ENCODE assay signal across 19 cellular contexts in the genomic region with DNA sequence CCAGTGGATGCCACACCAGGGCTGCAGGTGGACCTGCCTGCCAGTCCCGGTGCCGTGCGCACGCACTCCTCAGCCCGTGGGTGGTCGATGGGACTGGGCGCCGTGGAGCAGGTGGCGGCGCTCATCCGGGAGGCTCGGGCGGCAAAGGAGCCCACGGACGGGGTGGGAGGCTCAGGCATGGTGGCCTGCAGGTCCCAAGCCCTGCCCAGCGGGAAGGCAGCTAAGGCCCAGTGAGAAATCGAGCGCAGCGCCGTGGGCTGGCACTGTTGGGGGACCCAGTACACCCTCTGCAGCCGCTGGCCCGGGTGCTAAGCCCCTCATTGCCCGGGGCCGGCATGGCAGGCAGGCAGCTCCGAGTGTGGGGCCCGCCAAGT.
DNase-seq lines count a peak whose midpoint lies in the region; ATAC-seq, FAIRE-seq and TF ChIP-seq lines count a peak whose summit lies in the region.
"Had no signal": no experiment of that assay in that cellular context is flagged by ENCODE, and none has a peak within 500 bp of the region (broad histone marks: within the 10 kb centered on the region; RNA-seq: fewer than 3 reads in every experiment).

No MANE protein-coding gene starts in this region.

- TF ChIP-seq CTCF in K562 (IDR thresholded peaks at IDR 0.05 in 2 of 3, conservative IDR thresholded peaks at IDR 0.05 in 1 of 3; ENCODE audit: insufficient read depth in 2 of 3, low read depth in 1 of 3, low read length in 3 of 3), result no peak
- TF ChIP-seq CTCF in HepG2 (CRISPR knock-in tag; IDR thresholded peaks at IDR 0.05), result no peak

- DNase-seq in NCI-H2227 treated with DMSO at 0.1 percent for 48 hours (lab: John Stamatoyannopoulos, UW) (peak; percentile 16), K562 (ENCODE audit: extremely low read depth in 1 of 4, low spot score in 3 of 4) (peak in 1 of 4 experiments; percentile 14), posterior vena cava (ENCODE audit: low spot score) (peak; percentile 77), ureter (ENCODE audit: low spot score) (peak; percentile 37), germinal center (ENCODE audit: low spot score) (no peak), HepG2 (ENCODE audit: low spot score) (no peak), KG1 (lab: John Stamatoyannopoulos, UW) (no peak)
- DNase-seq: CD4-positive, CD25-positive, alpha-beta regulatory T cell; CD8-positive, alpha-beta memory T cell; COR-L47; DMS 273 treated with DMSO at 0.1 percent for 48 hours; DMS53; DND-41; EL; GM23248 had no signal

- CTCF ChIA-PET in K562 (lab: Yijun Ruan, JAX; ENCODE audit: low intra/inter-chr PET ratio), result no interaction called here
- CTCF ChIA-PET in HepG2 (lab: Yijun Ruan, JAX; ENCODE audit: low intra/inter-chr PET ratio, low total read pairs), result no interaction called here

- peak overlapping the region; percentile 3; the same call in 1 of the 2 replicates for H3K4me2 ChIP-seq in K562 (ENCODE audit: insufficient read depth, low read length)
- no peak overlapping the region for H3K4me2 ChIP-seq in HepG2 (ENCODE audit: low read depth, low read length)
- H3K4me2 ChIP-seq: BLaER1 treated with 17β-estradiol and CSF1 and Interleukin-3, amounts not matched to agents 10 nM and 100 nM had no signal

- TF ChIP-seq EP300 in K562 (IDR thresholded peaks at IDR 0.05; ENCODE audit: low read length) (no peak), HepG2 (IDR thresholded peaks at IDR 0.05; ENCODE audit: low read depth in 2 of 2, low read length in 2 of 2) (no peak), HepG2 (CRISPR knock-in tag; IDR thresholded peaks at IDR 0.05; ENCODE audit: borderline replicate concordance) (no peak)

- H3K9ac ChIP-seq in K562 (ENCODE audit: insufficient read depth in 1 of 2, low read depth in 2 of 2, low read length in 2 of 2), result no peak overlapping the region
- H3K9ac ChIP-seq in HepG2 (ENCODE audit: insufficient read depth, low read depth, low read length), result no peak overlapping the region
- H3K9ac ChIP-seq: BLaER1 treated with 17β-estradiol and CSF1 and Interleukin-3, amounts not matched to agents 10 nM and 100 nM; GM23248 had no signal

- POLR2A ChIA-PET in K562 (lab: Yijun Ruan, JAX), result interaction anchor here (0.5 kb wide), 1 partner anchor 666 kb away, joined by 3 read pairs; no protein-coding TSS in a partner anchor
- POLR2A ChIA-PET in HepG2 (lab: Yijun Ruan, JAX), result no interaction called here

- no peaks in the 10 kb centered on the region; the same call in 1 of the 2 replicates for H3K9me3 ChIP-seq in K562 (replicated peaks; ENCODE audit: control insufficient read depth, insufficient read depth, low read depth, low read length)
- H3K9me3 ChIP-seq in HepG2 (ENCODE audit: low read length), result no peaks in the 10 kb centered on the region
- H3K9me3 ChIP-seq: HAP-1 had no signal

- H3K27ac ChIP-seq in K562 (ENCODE audit: extremely low read depth, low read depth, low read length) (no peak overlapping the region), HepG2 (ENCODE audit: extremely low read length, insufficient read depth, low read length) (no peak overlapping the region)
- H3K27ac ChIP-seq: BLaER1 treated with 17β-estradiol and CSF1 and Interleukin-3, amounts not matched to agents 10 nM and 100 nM; GM23248 had no signal

- no TSS peak for BruUV-seq in K562 (replicated peaks; lab: Mats Ljungman, UMichigan)
- BruUV-seq in HepG2 (replicated peaks; lab: Mats Ljungman, UMichigan), result no TSS peak

- peak overlapping the region; percentile 21; the same call in 1 of the 2 replicates for H3K4me3 ChIP-seq in K562
- H3K4me3 ChIP-seq in HepG2 (replicated peaks in 1 of 3; ENCODE audit: insufficient read depth in 1 of 3, low read depth in 2 of 3, low read length in 3 of 3), result no peak overlapping the region
- H3K4me3 ChIP-seq: BLaER1 treated with 17β-estradiol and CSF1 and Interleukin-3, amounts not matched to agents 10 nM and 100 nM; GM23248; HAP-1 had no signal

- no peak for TF ChIP-seq RAD21 in K562 (CRISPR knock-in tag; conservative IDR thresholded peaks at IDR 0.05 in 1 of 2, IDR thresholded peaks at IDR 0.05 in 1 of 2)
- TF ChIP-seq RAD21 in HepG2 (CRISPR knock-in tag; IDR thresholded peaks at IDR 0.05), result no peak

- peaks cover 0 to 4% of the 10 kb centered on the region in 2 experiments; a peak in 1 of 5 replicates for H3K4me1 ChIP-seq in K562 (replicated peaks in 1 of 2; ENCODE audit: control insufficient read depth in 2 of 2, insufficient read depth in 2 of 2, low read length in 2 of 2)
- no peaks in the 10 kb centered on the region for H3K4me1 ChIP-seq in HepG2 (ENCODE audit: insufficient read depth, low read length)
- H3K4me1 ChIP-seq: BLaER1 treated with 17β-estradiol and CSF1 and Interleukin-3, amounts not matched to agents 10 nM and 100 nM; HAP-1 had no signal

- in situ Hi-C loops in K562 (cut with MboI) (no loop called here), HepG2 (cut with HindIII; ENCODE audit: extremely low pct_ligation_motif_present, low pct_unique_long_range_greater_than_20kb) (no loop called here)

- no peaks in the 10 kb centered on the region for H3K27me3 ChIP-seq in K562 (ENCODE audit: control insufficient read depth in 2 of 2, insufficient read depth in 2 of 2, low read length in 2 of 2)
- H3K27me3 ChIP-seq in HepG2 (ENCODE audit: control insufficient read depth in 1 of 2, insufficient read depth in 2 of 2, low read length in 2 of 2), result no peaks in the 10 kb centered on the region
- H3K27me3 ChIP-seq: BLaER1 treated with 17β-estradiol and CSF1 and Interleukin-3, amounts not matched to agents 10 nM and 100 nM had no signal

- intact Hi-C loops in K562 (cut with micrococcal nuclease) (no loop called here), posterior vena cava (cut with DNase I) (no loop called here), HepG2 (cut with micrococcal nuclease; ENCODE audit: unreplicated experiment) (no loop called here)

- WGBS in K562 (ENCODE audit: insufficient coverage, low coverage, missing lambda C conversion rate), result 4% methylated on average over 22 of the region's 26 CpGs
- 100% methylated on average over 4 of the region's 26 CpGs for WGBS in HepG2 (ENCODE audit: low lambda C conversion rate)

- H3K79me2 ChIP-seq in K562 (ENCODE audit: control insufficient read depth, insufficient read depth, low read length), result peaks cover 6% of the 10 kb centered on the region; the same call in 2 of the 3 replicates
- no peaks in the 10 kb centered on the region for H3K79me2 ChIP-seq in HepG2 (ENCODE audit: insufficient read depth, low read length)

- FAIRE-seq in K562 (lab: Jason Lieb, UNC), result no peak
- FAIRE-seq in HepG2 (lab: Jason Lieb, UNC), result no peak
- FAIRE-seq: GM12891, GM18507 had no signal

- H2AFZ ChIP-seq in K562 (ENCODE audit: low read depth, low read length), result peak overlapping the region; percentile 47
- H2AFZ ChIP-seq in HepG2 (ENCODE audit: low read length), result no peak overlapping the region
- H2AFZ ChIP-seq: GM23248 had no signal

- H3K9me1 ChIP-seq in K562 (ENCODE audit: control insufficient read depth, insufficient read depth, low read length), result no peaks in the 10 kb centered on the region

- no peaks in the 10 kb centered on the region for H4K20me1 ChIP-seq in K562 (replicated peaks; ENCODE audit: control insufficient read depth, insufficient read depth, low read length)
- H4K20me1 ChIP-seq in HepG2 (ENCODE audit: insufficient read depth, low read length), result no peaks in the 10 kb centered on the region
- H4K20me1 ChIP-seq: BLaER1 treated with 17β-estradiol and CSF1 and Interleukin-3, amounts not matched to agents 10 nM and 100 nM had no signal

- no peak for ATAC-seq in K562
- no peak for ATAC-seq in HepG2

- H3K36me3 ChIP-seq in K562 (ENCODE audit: control insufficient read depth, insufficient read depth, low read length) (no peaks in the 10 kb centered on the region), HepG2 (replicated peaks in 1 of 2; ENCODE audit: control insufficient read depth in 1 of 2, insufficient read depth in 2 of 2, low read length in 2 of 2) (no peaks in the 10 kb centered on the region)
- H3K36me3 ChIP-seq: BLaER1 treated with 17β-estradiol and CSF1 and Interleukin-3, amounts not matched to agents 10 nM and 100 nM; HAP-1 had no signal

- TF ChIP-seq POLR2A in K562 (conservative IDR thresholded peaks at IDR 0.05), result no peak
- TF ChIP-seq POLR2A in HepG2 (IDR thresholded peaks at IDR 0.05; ENCODE audit: insufficient read depth in 1 of 2, low read depth in 2 of 2, low read length in 2 of 2), result no peak

TF ChIP-seq in K562, 482 proteins besides CTCF, POLR2A, EP300 and RAD21:
- TF ChIP-seq POLR2G (IDR thresholded peaks at IDR 0.05; ENCODE audit: low read depth, low read length), result peak; percentile 72
- TF ChIP-seq PHF8 (IDR thresholded peaks at IDR 0.05; ENCODE audit: borderline replicate concordance, low read length), result peak; percentile 25; the same call in 1 of the 2 replicates
- no peak for TF ChIP-seq ZNF282 (CRISPR knock-in tag; IDR thresholded peaks at IDR 0.05)
- no peak for TF ChIP-seq MTA1 (IDR thresholded peaks at IDR 0.05; ENCODE audit: borderline replicate concordance)
- TF ChIP-seq ELF2 (CRISPR knock-in tag; IDR thresholded peaks at IDR 0.05), result no peak
- TF ChIP-seq RBFOX2 (IDR thresholded peaks at IDR 0.05; ENCODE audit: low read depth, low read length), result peak; percentile 70
- no peak for TF ChIP-seq PYGO2 (tag; IDR thresholded peaks at IDR 0.05)

TF ChIP-seq in HepG2, 621 proteins besides CTCF, POLR2A, EP300 and RAD21 (continues in another document):
- TF ChIP-seq, protein P1, sequence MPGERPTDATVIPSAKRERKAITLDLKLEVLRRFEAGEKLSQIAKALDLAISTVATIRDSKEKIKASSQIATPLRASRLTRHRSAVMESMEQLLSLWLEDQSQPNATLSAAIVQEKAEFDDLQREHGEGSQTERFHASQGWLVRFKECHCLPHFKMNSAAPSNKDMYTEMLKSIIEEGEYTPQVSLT (CRISPR knock-in tag; IDR thresholded peaks at IDR 0.05; ENCODE audit: borderline replicate concordance, low read depth), result no peak
- no peak for TF ChIP-seq HOXA5 (CRISPR knock-in tag; IDR thresholded peaks at IDR 0.05)
- no peak for TF ChIP-seq ZMYM4 (CRISPR knock-in tag; IDR thresholded peaks at IDR 0.05)
- no peak for TF ChIP-seq MAF1 (CRISPR knock-in tag; IDR thresholded peaks at IDR 0.05; ENCODE audit: borderline replicate concordance)
- TF ChIP-seq, protein P2, sequence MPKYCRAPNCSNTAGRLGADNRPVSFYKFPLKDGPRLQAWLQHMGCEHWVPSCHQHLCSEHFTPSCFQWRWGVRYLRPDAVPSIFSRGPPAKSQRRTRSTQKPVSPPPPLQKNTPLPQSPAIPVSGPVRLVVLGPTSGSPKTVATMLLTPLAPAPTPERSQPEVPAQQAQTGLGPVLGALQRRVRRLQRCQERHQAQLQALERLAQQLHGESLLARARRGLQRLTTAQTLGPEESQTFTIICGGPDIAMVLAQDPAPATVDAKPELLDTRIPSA (CRISPR knock-in tag; IDR thresholded peaks at IDR 0.05; ENCODE audit: borderline replicate concordance), result no peak
- no peak for TF ChIP-seq WIZ (CRISPR knock-in tag; IDR thresholded peaks at IDR 0.05)
- TF ChIP-seq JARID2 (CRISPR knock-in tag; IDR thresholded peaks at IDR 0.05; ENCODE audit: insufficient replicate concordance), result no peak

Comparison
In these comparisons a context has a peak if more than half of its experiments do, and no peak if none do; other contexts are left out.
1. DNase-seq: peak in NCI-H2227 treated with DMSO at 0.1 percent for 48 hours (single experiment), posterior vena cava (single experiment) and ureter (single experiment); none in germinal center (single experiment), HepG2 (single experiment) and KG1 (single experiment).